In genomic region chr1:220218397-220219135, GRCh38 we compare ENCODE assay signal across 8 cellular contexts. TPM values are rescaled to one million over a fixed set of nuclear protein-coding genes. Genes with fewer than 3 reads are reported as not detected.
A peak's percentile ranks its signal among the peaks of the same experiment; 100 is the strongest.
DNase-seq lines count a peak whose midpoint lies in the region; TF ChIP-seq lines count a peak whose summit lies in the region.
"Not testable (repeated sequence)": the region's sequence is repeated elsewhere in the genome, so short reads cannot be mapped to it uniquely, and the experiment has no call there.

No MANE protein-coding gene starts in this region.

- H3K9me3 Mint-ChIP-seq in HFFc6; activated naive CD4-positive, alpha-beta T cell treated with anti-CD3 and anti-CD28 coated beads, Interleukin-2, amount 10 ng/mL, durations not matched to agents 7 days and 5 days: not testable (repeated sequence)

- not testable (repeated sequence) for H3K36me3 Mint-ChIP-seq in HFFc6 (ENCODE audit: low read depth); activated naive CD4-positive, alpha-beta T cell treated with anti-CD3 and anti-CD28 coated beads, Interleukin-2, amount 10 ng/mL, durations not matched to agents 7 days and 5 days

- H3K4me1 ChIP-seq in MM.1S (ENCODE audit: low read length) = not testable (repeated sequence)

- H3K27ac Mint-ChIP-seq in HFFc6; activated naive CD4-positive, alpha-beta T cell treated with anti-CD3 and anti-CD28 coated beads, Interleukin-2, amount 10 ng/mL, durations not matched to agents 7 days and 5 days: not testable (repeated sequence)

- not testable (repeated sequence) for H3F3A ChIP-seq in MM.1S (ENCODE audit: insufficient read depth, low read length)

- not testable (repeated sequence) for H3K4me3 Mint-ChIP-seq in HFFc6; activated naive CD4-positive, alpha-beta T cell treated with anti-CD3 and anti-CD28 coated beads, Interleukin-2, amount 10 ng/mL, durations not matched to agents 7 days and 5 days

- H3K4me3 ChIP-seq in MM.1S (ENCODE audit: low read length) = not testable (repeated sequence)

- POLR2A ChIA-PET in RWPE1 (lab: Yijun Ruan, JAX; ENCODE audit: low non-redundant PET) = not testable (repeated sequence)

- CTCF ChIA-PET in RWPE1 (lab: Yijun Ruan, JAX) = interaction anchor here (0.5 to 2.8 kb wide), 13 partner anchors 9 to 1359 kb away, joined by 3 to 11 read pairs (median 4); partner anchors contain the start of gene IARS2
- CTCF ChIA-PET in activated naive CD4-positive, alpha-beta T cell treated with anti-CD3 and anti-CD28 coated beads, Interleukin-2, amount 10 ng/mL, durations not matched to agents 7 days and 5 days (lab: Charles Lee) = interaction anchor here (0.7 to 2.4 kb wide), 6 partner anchors 12 to 558 kb away, joined by 3 to 8 read pairs (median 3); no protein-coding TSS in a partner anchor

- not testable (repeated sequence) for H3K9me2 ChIP-seq in MM.1S (replicated peaks; ENCODE audit: insufficient read depth, low read length)

- H3K27ac ChIP-seq in MM.1S (ENCODE audit: low read length); RWPE1: not testable (repeated sequence)

- not testable (repeated sequence) for H3K4me2 ChIP-seq in MM.1S (ENCODE audit: low read depth, low read length)

- DNase-seq in GM03348 (ENCODE audit: low spot score) (peak; percentile 42), HFFc6 (peak; percentile 47), MM.1S (peak; percentile 44), RWPE1 (ENCODE audit: low spot score) (peak; percentile 67), globus pallidus (ENCODE audit: low spot score) (peak; percentile 33), nucleus accumbens (lab: John Stamatoyannopoulos, UW) (peak in 39 of 56 donors; percentile 0 to 74 (median 25)), ureter (ENCODE audit: low spot score) (peak; percentile 64)
- DNase-seq in activated naive CD4-positive, alpha-beta T cell treated with anti-CD3 and anti-CD28 coated beads, Interleukin-2, amount 10 ng/mL, durations not matched to agents 7 days and 5 days = peak; percentile 56

- H3K79me2 ChIP-seq in MM.1S (ENCODE audit: low read length) = peaks cover 65% of the 10 kb centered on the region

- H3K27me3 Mint-ChIP-seq in HFFc6 (ENCODE audit: insufficient read depth); activated naive CD4-positive, alpha-beta T cell treated with anti-CD3 and anti-CD28 coated beads, Interleukin-2, amount 10 ng/mL, durations not matched to agents 7 days and 5 days: not testable (repeated sequence)

- not testable (repeated sequence) for H3K4me1 Mint-ChIP-seq in HFFc6 (ENCODE audit: low read depth); activated naive CD4-positive, alpha-beta T cell treated with anti-CD3 and anti-CD28 coated beads, Interleukin-2, amount 10 ng/mL, durations not matched to agents 7 days and 5 days

- not testable (repeated sequence) for H3K9ac ChIP-seq in MM.1S (ENCODE audit: low read length)

- H3K36me3 ChIP-seq in MM.1S (replicated peaks; ENCODE audit: insufficient read depth, low read length) = not testable (repeated sequence)

- TF ChIP-seq CTCF in HFFc6 (IDR thresholded peaks at IDR 0.05) (peak; percentile 73), MM.1S (IDR thresholded peaks at IDR 0.05; ENCODE audit: low read length) (peak; percentile 51), RWPE1 (conservative IDR thresholded peaks at IDR 0.05; ENCODE audit: low read depth) (peak; percentile 57)

- H2AFZ ChIP-seq in MM.1S (ENCODE audit: low read length) = not testable (repeated sequence)

- H4K20me1 ChIP-seq in MM.1S (ENCODE audit: insufficient read depth, low read length) = not testable (repeated sequence)

- H3K27me3 ChIP-seq in MM.1S (replicated peaks; ENCODE audit: insufficient read depth, low read length) = not testable (repeated sequence)

- not testable (repeated sequence) for H3K9me3 ChIP-seq in MM.1S (replicated peaks; ENCODE audit: insufficient read depth, low read length)

RNA-seq across cellular contexts. Expression of gene RAB3GAP2, which starts 53.7 kb away (rescaled TPM):
- total RNA-seq in HFFc6 (2021; fragmentation: NEBNext Ultra II Directional; extraction: Animal tissue kit (Norgen Biotek cat#: 25700)) = 10 to 100 TPM; 42.0 to 49.6 (median 43.9) TPM
- 41.8 TPM for total RNA-seq in ureter
